In the genomic region with DNA sequence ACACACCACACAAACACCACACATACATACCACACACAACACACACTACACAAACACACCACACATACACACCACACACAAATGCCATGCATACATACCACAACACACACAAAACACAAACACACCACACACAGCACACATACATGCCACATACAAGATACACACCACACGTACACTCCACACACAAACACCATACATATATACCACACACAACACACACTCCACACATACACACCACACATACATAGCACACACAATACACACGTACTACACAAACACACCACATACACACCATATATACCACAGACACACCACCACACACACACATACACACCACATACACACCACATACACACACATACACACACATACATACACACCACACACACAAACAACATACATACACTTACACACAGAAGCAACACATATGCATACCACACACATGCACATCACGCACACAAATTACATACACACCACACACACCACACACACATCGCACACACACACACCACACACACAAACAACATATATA, we compare ENCODE assay signal across 18 cellular contexts. TPM values are rescaled to one million over a fixed set of nuclear protein-coding genes. Genes with fewer than 3 reads are reported as not detected.
DNase-seq lines count a peak whose midpoint lies in the region; ATAC-seq, FAIRE-seq and TF ChIP-seq lines count a peak whose summit lies in the region.
"Had no signal": no experiment of that assay in that cellular context is flagged by ENCODE, and none has a peak within 500 bp of the region (broad histone marks: within the 10 kb centered on the region; RNA-seq: fewer than 3 reads in every experiment).

No MANE protein-coding gene starts in this region.

- H3K27ac ChIP-seq in RWPE1 (peak overlapping the region; percentile 99), keratinocyte (ENCODE audit: control insufficient read depth, insufficient read depth, low read length) (peak overlapping the region; percentile 94), suprapubic skin (peak overlapping the region; percentile 93)

- TF ChIP-seq POLR2A in suprapubic skin (IDR thresholded peaks at IDR 0.05) = no peak

- no peaks in the 10 kb centered on the region for H4K20me1 ChIP-seq in keratinocyte (ENCODE audit: control insufficient read depth, extremely low read depth, insufficient read depth, low read length)

- no peak for DNase-seq in RWPE1 (ENCODE audit: low spot score)
- peak; percentile 3 for DNase-seq in bronchial epithelial cell (ENCODE audit: low read depth)
- no peak for DNase-seq in keratinocyte (ENCODE audit: low read depth, low spot score)
- no peak for DNase-seq in suprapubic skin (ENCODE audit: low spot score in 2 of 2)
- DNase-seq in putamen (ENCODE audit: low spot score) = no peak
- DNase-seq: activated CD4-positive, alpha-beta T cell treated with anti-CD3 and anti-CD28 coated beads for 4 hours; activated CD8-positive, alpha-beta memory T cell treated with anti-CD3 and anti-CD28 coated beads, Interleukin-2, amount 50 U/mL, for 4 hours; activated effector memory CD4-positive, alpha-beta T cell treated with Interleukin-2 at 50 U/mL for 16 hours; activated naive CD8-positive, alpha-beta T cell treated with anti-CD3 and anti-CD28 coated beads, Interleukin-2, amount 50 U/mL, for 24 hours; NCI-H1105; NCI-H524; stimulated activated CD4-positive, alpha-beta T cell treated with anti-CD3 and anti-CD28 coated beads, Interleukin-2, amount 100 ng/mL, for 48 hours had no signal

- H3K4me1 ChIP-seq in keratinocyte (ENCODE audit: control insufficient read depth, extremely low read depth, insufficient read depth, low read length) (peaks cover 56% of the 10 kb centered on the region), suprapubic skin (peaks cover 67% of the 10 kb centered on the region)

- H3K4me3 ChIP-seq in bronchial epithelial cell (ENCODE audit: low read depth, low read length) (no peak overlapping the region), keratinocyte (ENCODE audit: control insufficient read depth in 2 of 3, extremely low read depth in 1 of 3, insufficient read depth in 2 of 3, low read depth in 1 of 3, low read length in 3 of 3) (peak overlapping the region in 1 of 3 experiments; percentile 16), suprapubic skin (no peak overlapping the region)

- H3K36me3 ChIP-seq in bronchial epithelial cell (ENCODE audit: control insufficient read depth, insufficient read depth, low read length) (peaks cover 3% of the 10 kb centered on the region), keratinocyte (ENCODE audit: control insufficient read depth in 2 of 2, extremely low read depth in 1 of 2, insufficient read depth in 2 of 2, low read length in 2 of 2) (no peaks in the 10 kb centered on the region), suprapubic skin (no peaks in the 10 kb centered on the region)

- no peak for TF ChIP-seq EP300 in suprapubic skin (IDR thresholded peaks at IDR 0.05)

- WGBS in suprapubic skin = 85% methylated on average over 4 of the region's 4 CpGs

- peaks cover 5% of the 10 kb centered on the region for H3K79me2 ChIP-seq in keratinocyte (ENCODE audit: control insufficient read depth, insufficient read depth, low read length)

- H2AFZ ChIP-seq in keratinocyte (ENCODE audit: control insufficient read depth, low read length) = peak overlapping the region; percentile 55

- H3K9ac ChIP-seq in keratinocyte (ENCODE audit: control insufficient read depth, extremely low read depth, insufficient read depth, low read length) = peak overlapping the region; percentile 45

- FAIRE-seq in bronchial epithelial cell (lab: Jason Lieb, UNC) (no peak), keratinocyte (lab: Jason Lieb, UNC) (no peak)
- FAIRE-seq: TTC549 had no signal

- no peaks in the 10 kb centered on the region for H3K9me1 ChIP-seq in keratinocyte (ENCODE audit: control insufficient read depth, extremely low read depth, insufficient read depth, low read length)

- dilution Hi-C loops in keratinocyte (cut with MboI; ENCODE audit: extremely low pct_ligation_motif_present, low sequenced_read_pairs) = no loop called here

- CTCF ChIA-PET in RWPE1 (lab: Yijun Ruan, JAX) = interaction anchor here (0.6 kb wide), 1 partner anchor 20 kb away, joined by 4 read pairs; no protein-coding TSS in a partner anchor

- H3K27me3 ChIP-seq in bronchial epithelial cell (ENCODE audit: control insufficient read depth, insufficient read depth, low read length) (no peaks in the 10 kb centered on the region), keratinocyte (ENCODE audit: control insufficient read depth, extremely low read depth, insufficient read depth, low read length) (no peaks in the 10 kb centered on the region), suprapubic skin (no peaks in the 10 kb centered on the region)

- TF ChIP-seq CTCF in RWPE1 (conservative IDR thresholded peaks at IDR 0.05; ENCODE audit: low read depth) (no peak), bronchial epithelial cell (IDR thresholded peaks at IDR 0.05; ENCODE audit: insufficient read depth, low read length, severe bottlenecking) (no peak), keratinocyte (optimal IDR thresholded peaks at IDR 0.05 in 1 of 3, IDR thresholded peaks at IDR 0.05 in 1 of 3, conservative IDR thresholded peaks at IDR 0.05 in 1 of 3; ENCODE audit: extremely low read depth in 1 of 3, insufficient read depth in 2 of 3, low read length in 3 of 3) (no peak), suprapubic skin (IDR thresholded peaks at IDR 0.05) (no peak)

- ATAC-seq in HG02973 (IDR thresholded peaks at IDR 0.05; ENCODE audit: unreplicated experiment) (no peak), GM18517 (IDR thresholded peaks at IDR 0.05; ENCODE audit: unreplicated experiment) (no peak)

- no peaks in the 10 kb centered on the region for H3K9me3 ChIP-seq in keratinocyte (ENCODE audit: control insufficient read depth, low read depth, low read length)
- no peaks in the 10 kb centered on the region for H3K9me3 ChIP-seq in suprapubic skin

- POLR2A ChIA-PET in RWPE1 (lab: Yijun Ruan, JAX; ENCODE audit: low non-redundant PET) = no interaction called here

- H3K4me2 ChIP-seq in keratinocyte (ENCODE audit: control insufficient read depth, extremely low read depth, insufficient read depth, low read depth, low read length) = peak overlapping the region; percentile 58

RNA-seq across cellular contexts. Expression of a gene that starts 1.1 kb away (rescaled TPM):
- total RNA-seq in bronchial epithelial cell (2.9 and 4.9 TPM in 2 replicates), suprapubic skin (10 to 100 TPM; 21.6 to 55.5 (median 26.8) TPM)
- polyA plus RNA-seq in keratinocyte = 39.2 to 88.7 TPM (median 47.8 TPM) in 3 replicates
- 11.2 TPM for polyA plus RNA-seq in keratinocyte (2011; ENCODE audit: low read depth)
- 34.2 and 34.5 TPM in 2 replicates for polyA plus RNA-seq in keratinocyte (2011; cell fraction: cytosol; rRNA removed)
- 46.2 and 59.1 TPM in 2 replicates for polyA plus RNA-seq in keratinocyte (2011; cell fraction: nucleus; rRNA removed)
- 31.2 and 36.0 TPM in 2 replicates for polyA plus RNA-seq in keratinocyte (2012; ENCODE audit: low replicate concordance)
- polyA minus RNA-seq in keratinocyte = 26.4 to 53.7 TPM (median 39.2 TPM) in 3 replicates
- 31.3 TPM for polyA minus RNA-seq in keratinocyte (2011; cell fraction: cytosol; rRNA and poly(A)+ RNA removed)
- polyA minus RNA-seq in keratinocyte (2011; cell fraction: nucleus; rRNA and poly(A)+ RNA removed) = 27.0 and 31.3 TPM in 2 replicates

RNA-seq across cellular contexts. Expression of a gene that starts 19.4 kb away (rescaled TPM):
- total RNA-seq in bronchial epithelial cell = not detected in 2 replicates
- polyA plus RNA-seq in keratinocyte = 0.26 to 0.68 TPM (median 0.33 TPM) in 3 replicates
- not detected for polyA plus RNA-seq in keratinocyte (2011; ENCODE audit: low read depth)
- 0.30 and 0.42 TPM in 2 replicates for polyA plus RNA-seq in keratinocyte (2011; cell fraction: cytosol; rRNA removed)
- polyA plus RNA-seq in keratinocyte (2011; cell fraction: nucleus; rRNA removed) = 0.16 and 0.19 TPM in 2 replicates
- polyA plus RNA-seq in keratinocyte (2012; ENCODE audit: low replicate concordance) = 0.62 TPM in 1 of 2 replicates, not detected in the other
- polyA minus RNA-seq in keratinocyte = 0.16 to 0.53 TPM (median 0.43 TPM) in 3 replicates
- polyA minus RNA-seq in keratinocyte (2011; cell fraction: cytosol; rRNA and poly(A)+ RNA removed) = not detected
- not detected in 2 replicates for polyA minus RNA-seq in keratinocyte (2011; cell fraction: nucleus; rRNA and poly(A)+ RNA removed)
- total RNA-seq in suprapubic skin = not detected
- total RNA-seq: cardiac septum, lower leg skin, subcutaneous adipose tissue had no signal

RNA-seq across cellular contexts. Expression of a gene that starts 48.6 kb away (rescaled TPM):
- total RNA-seq in bronchial epithelial cell (not detected in 2 replicates), suprapubic skin (1 to 10 TPM in 3 of 4 donors, not detected in 1; 1.2 to 2.8 (median 1.2) TPM)
- not detected in 3 replicates for polyA plus RNA-seq in keratinocyte
- not detected for polyA plus RNA-seq in keratinocyte (2011; ENCODE audit: low read depth)
- polyA plus RNA-seq in keratinocyte (2011; cell fraction: cytosol; rRNA removed) = not detected in 2 replicates
- polyA plus RNA-seq in keratinocyte (2011; cell fraction: nucleus; rRNA removed) = not detected in 2 replicates
- polyA plus RNA-seq in keratinocyte (2012; ENCODE audit: low replicate concordance) = not detected in 2 replicates
- not detected in 3 replicates for polyA minus RNA-seq in keratinocyte
- polyA minus RNA-seq in keratinocyte (2011; cell fraction: cytosol; rRNA and poly(A)+ RNA removed) = not detected
- not detected in 2 replicates for polyA minus RNA-seq in keratinocyte (2011; cell fraction: nucleus; rRNA and poly(A)+ RNA removed)
